ENCODE assay signal across 1 cellular context in the genomic region with DNA sequence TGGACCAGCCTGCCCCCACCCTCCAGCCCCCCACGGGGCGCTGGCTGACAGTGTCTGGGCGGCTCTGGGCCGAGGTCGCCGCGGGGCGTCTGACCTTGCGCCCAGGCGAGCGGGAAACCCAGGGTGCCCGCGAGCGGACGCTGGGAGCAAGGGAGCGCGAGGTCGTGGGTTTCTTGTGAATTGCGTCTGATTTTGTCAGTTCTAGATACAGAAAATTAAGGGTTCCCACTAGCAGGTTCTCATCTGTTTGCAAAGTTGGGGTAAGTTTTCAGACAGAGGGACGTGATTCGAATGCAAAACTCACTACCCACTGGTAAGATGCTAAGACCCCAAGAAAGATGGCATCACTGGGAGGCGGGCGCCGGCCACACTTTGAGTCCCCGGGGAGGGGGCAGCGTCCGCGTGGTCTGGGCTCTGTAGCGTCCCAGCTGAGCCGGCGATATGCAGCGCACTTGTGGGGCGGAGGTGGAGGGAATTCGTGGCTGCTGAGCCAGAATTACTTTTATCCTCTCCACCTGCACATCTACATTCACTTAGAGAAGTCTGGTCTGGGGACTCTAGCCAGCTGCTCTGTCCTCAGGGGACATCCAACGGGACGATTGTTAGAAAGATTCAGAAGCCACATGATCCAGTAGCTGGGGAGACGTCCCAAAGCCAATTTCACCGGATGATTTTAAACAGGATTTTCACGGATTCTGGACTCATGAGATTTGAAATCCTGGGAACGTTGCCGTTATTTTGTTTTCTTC.
TF ChIP-seq lines count a peak whose summit lies in the region.

No MANE protein-coding gene starts in this region.

TF ChIP-seq in HEK293, 187 proteins besides CTCF, POLR2A, EP300 and RAD21 (continued from another document):
- TF ChIP-seq, protein P1, sequence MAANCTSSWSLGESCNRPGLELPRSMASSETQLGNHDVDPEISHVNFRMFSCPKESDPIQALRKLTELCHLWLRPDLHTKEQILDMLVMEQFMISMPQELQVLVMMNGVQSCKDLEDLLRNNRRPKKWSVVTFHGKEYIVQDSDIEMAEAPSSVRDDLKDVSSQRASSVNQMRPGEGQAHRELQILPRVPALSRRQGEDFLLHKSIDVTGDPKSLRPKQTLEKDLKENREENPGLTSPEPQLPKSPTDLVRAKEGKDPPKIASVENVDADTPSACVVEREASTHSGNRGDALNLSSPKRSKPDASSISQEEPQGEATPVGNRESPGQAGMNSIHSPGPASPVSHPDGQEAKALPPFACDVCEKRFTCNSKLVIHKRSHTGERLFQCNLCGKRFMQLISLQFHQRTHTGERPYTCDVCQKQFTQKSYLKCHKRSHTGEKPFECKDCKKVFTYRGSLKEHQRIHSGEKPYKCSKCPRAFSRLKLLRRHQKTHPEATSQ (tag by site-specific recombination; IDR thresholded peaks at IDR 0.05), result no peak
- TF ChIP-seq, protein P2, sequence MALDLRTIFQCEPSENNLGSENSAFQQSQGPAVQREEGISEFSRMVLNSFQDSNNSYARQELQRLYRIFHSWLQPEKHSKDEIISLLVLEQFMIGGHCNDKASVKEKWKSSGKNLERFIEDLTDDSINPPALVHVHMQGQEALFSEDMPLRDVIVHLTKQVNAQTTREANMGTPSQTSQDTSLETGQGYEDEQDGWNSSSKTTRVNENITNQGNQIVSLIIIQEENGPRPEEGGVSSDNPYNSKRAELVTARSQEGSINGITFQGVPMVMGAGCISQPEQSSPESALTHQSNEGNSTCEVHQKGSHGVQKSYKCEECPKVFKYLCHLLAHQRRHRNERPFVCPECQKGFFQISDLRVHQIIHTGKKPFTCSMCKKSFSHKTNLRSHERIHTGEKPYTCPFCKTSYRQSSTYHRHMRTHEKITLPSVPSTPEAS (tag by site-specific recombination; IDR thresholded peaks at IDR 0.05), result no peak
- TF ChIP-seq KLF8 (tag by site-specific recombination; IDR thresholded peaks at IDR 0.05), result no peak
- peak; percentile 44; the same call in 1 of the 2 replicates for TF ChIP-seq ZNF600 (tag by site-specific recombination; IDR thresholded peaks at IDR 0.05)
- TF ChIP-seq, protein P3, sequence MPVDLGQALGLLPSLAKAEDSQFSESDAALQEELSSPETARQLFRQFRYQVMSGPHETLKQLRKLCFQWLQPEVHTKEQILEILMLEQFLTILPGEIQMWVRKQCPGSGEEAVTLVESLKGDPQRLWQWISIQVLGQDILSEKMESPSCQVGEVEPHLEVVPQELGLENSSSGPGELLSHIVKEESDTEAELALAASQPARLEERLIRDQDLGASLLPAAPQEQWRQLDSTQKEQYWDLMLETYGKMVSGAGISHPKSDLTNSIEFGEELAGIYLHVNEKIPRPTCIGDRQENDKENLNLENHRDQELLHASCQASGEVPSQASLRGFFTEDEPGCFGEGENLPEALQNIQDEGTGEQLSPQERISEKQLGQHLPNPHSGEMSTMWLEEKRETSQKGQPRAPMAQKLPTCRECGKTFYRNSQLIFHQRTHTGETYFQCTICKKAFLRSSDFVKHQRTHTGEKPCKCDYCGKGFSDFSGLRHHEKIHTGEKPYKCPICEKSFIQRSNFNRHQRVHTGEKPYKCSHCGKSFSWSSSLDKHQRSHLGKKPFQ (tag by site-specific recombination; IDR thresholded peaks at IDR 0.05), result no peak; the same call in 1 of the 2 replicates
- no peak for TF ChIP-seq ZBTB20 (tag by site-specific recombination; IDR thresholded peaks at IDR 0.05)
- 0 out of 2 replicates have a peak, but pooled peaks have one; percentile 51 for TF ChIP-seq ZNF561 (tag by site-specific recombination; IDR thresholded peaks at IDR 0.05; ENCODE audit: borderline replicate concordance)
- peak; percentile 86 for TF ChIP-seq ZNF423 (tag by site-specific recombination; IDR thresholded peaks at IDR 0.05)
- no peak for TF ChIP-seq ZNF2 (tag by site-specific recombination; IDR thresholded peaks at IDR 0.05)
- TF ChIP-seq ZBTB8A (tag by site-specific recombination; IDR thresholded peaks at IDR 0.05), result peak; percentile 83
- no peak for TF ChIP-seq ZFHX2 (tag by site-specific recombination; conservative IDR thresholded peaks at IDR 0.05)
